In the genomic region with DNA sequence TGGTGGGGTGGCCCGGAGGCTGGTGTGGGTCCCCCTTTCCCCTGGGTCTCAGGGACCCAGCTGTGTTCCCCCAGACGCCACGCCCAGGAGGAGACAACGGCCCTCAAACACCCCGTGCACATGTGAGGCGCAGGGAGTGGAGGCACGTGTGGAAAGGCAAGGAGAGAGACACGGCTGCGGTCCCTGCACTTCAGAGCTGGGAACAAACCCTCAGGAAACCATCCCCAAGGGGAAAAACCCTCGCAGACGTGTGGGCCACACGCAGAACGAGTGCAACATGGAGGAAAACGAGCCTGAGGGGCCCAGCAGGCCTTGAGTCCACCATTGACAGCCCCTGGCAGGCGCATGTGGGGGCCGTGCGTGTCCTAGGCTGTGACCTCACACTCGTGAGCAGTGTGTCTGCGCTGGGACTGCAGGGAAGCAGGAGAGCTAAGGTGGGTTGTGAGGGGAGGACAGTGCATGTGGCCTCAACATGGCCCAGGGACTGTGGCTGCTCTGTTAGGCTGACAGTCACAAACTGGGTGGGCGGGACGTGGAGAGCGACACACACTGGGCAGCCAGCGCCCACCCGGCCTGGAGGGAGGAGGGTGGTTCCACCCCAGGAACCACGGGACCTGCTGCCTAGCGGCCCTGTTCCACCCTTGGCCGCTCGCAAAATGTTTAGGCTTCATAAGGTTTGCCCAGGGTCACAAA, we compare ENCODE assay signal across 15 cellular contexts.
"Had no signal": no experiment of that assay in that cellular context is flagged by ENCODE, and none has a peak within 500 bp of the region (broad histone marks: within the 10 kb centered on the region; RNA-seq: fewer than 3 reads in every experiment).

No MANE protein-coding gene starts in this region.

- H3K27ac ChIP-seq: gastrocnemius medialis, heart left ventricle, neural progenitor cell, parathyroid adenoma, tibial nerve, vagina had no signal

- H3K4me1 ChIP-seq: gastrocnemius medialis, parathyroid adenoma, tibial nerve, vagina had no signal

- H3K27me3 ChIP-seq: neural progenitor cell, vagina had no signal

- H3K4me3 ChIP-seq: gastrocnemius medialis, heart left ventricle, neural progenitor cell, tibial nerve, vagina had no signal

- DNase-seq: activated CD8-positive, alpha-beta memory T cell treated with anti-CD3 and anti-CD28 coated beads, Interleukin-2, amount 50 U/mL, for 4 hours; activated CD8-positive, alpha-beta T cell treated with anti-CD3 and anti-CD28 coated beads, Interleukin-2, amount 10 ng/mL, durations not matched to agents 7 days and 5 days; erythroblast; gastrocnemius medialis; immature natural killer cell; mammary epithelial cell; stimulated activated CD4-positive, alpha-beta T cell treated with anti-CD3 and anti-CD28 coated beads, Interleukin-2, amount 100 ng/mL, for 48 hours; stimulated activated naive CD4-positive, alpha-beta T cell treated with Interleukin-2 at 50 U/mL for 16 hours; substantia nigra; T-helper 1 cell had no signal

- ATAC-seq: activated CD8-positive, alpha-beta T cell treated with anti-CD3 and anti-CD28 coated beads, Interleukin-2, amount 10 ng/mL, durations not matched to agents 7 days and 5 days; gastrocnemius medialis; heart left ventricle had no signal

- H3K36me3 ChIP-seq: gastrocnemius medialis, neural progenitor cell, tibial nerve, vagina had no signal

- H3K9me3 ChIP-seq: gastrocnemius medialis, heart left ventricle, tibial nerve, vagina had no signal
